8 cellular contexts compared by ENCODE assay signal in the genomic region with DNA sequence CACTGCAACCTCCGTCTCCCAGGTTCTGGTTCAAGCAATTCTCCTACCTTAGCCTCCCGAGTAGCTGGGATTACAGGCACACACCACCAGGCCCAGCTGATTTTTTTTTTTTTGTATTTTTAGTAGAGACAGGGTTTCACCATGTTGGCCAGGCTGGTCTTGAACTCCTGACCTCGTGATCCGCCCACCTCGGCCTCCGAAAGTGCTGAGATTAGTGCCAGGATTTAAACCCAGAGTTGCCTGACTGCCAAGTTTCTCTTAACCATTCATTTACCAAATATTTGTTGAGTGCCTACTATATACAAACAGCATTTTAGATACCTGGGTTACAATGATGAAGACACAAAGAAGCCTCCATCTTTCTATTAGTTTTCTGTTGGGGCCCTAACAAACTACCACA. TPM values are rescaled to one million over a fixed set of nuclear protein-coding genes. Genes with fewer than 3 reads are reported as not detected.
"Had no signal": no experiment of that assay in that cellular context is flagged by ENCODE, and none has a peak within 500 bp of the region (broad histone marks: within the 10 kb centered on the region; RNA-seq: fewer than 3 reads in every experiment).

No MANE protein-coding gene starts in this region.

RNA-seq across cellular contexts. Expression of a gene that starts 18.3 kb away (rescaled TPM):
- total RNA-seq: activated naive CD4-positive, alpha-beta T cell treated with anti-CD3 and anti-CD28 coated beads for 36 hours; activated naive CD4-positive, alpha-beta T cell treated with anti-CD3 and anti-CD28 coated beads, Interleukin-2, amount 50 U/mL, for 72 hours; activated naive CD8-positive, alpha-beta T cell treated with anti-CD3 and anti-CD28 coated beads for 36 hours; activated naive CD8-positive, alpha-beta T cell treated with anti-CD3 and anti-CD28 coated beads, Interleukin-2, amount 10 ng/mL, durations not matched to agents 7 days and 5 days; activated T-cell treated with anti-CD3 and anti-CD28 coated beads, Interleukin-2, amount 50 U/mL, for 72 hours; activated T-helper 1 cell treated with anti-CD3 and anti-CD28 coated beads, Interleukin-12 subunit alpha, Interleukin-12 subunit beta, Interleukin-2, Interleukin-4 antibody, amounts not matched to agents 30 ng/mL and 10 ng/mL and 1 ng/mL, durations not matched to agents 14 hours and 24 hours and 36 hours; activated T-helper 17 cell treated with anti-CD3 and anti-CD28 coated beads, Interleukin-2, amount 50 U/mL, for 72 hours; activated T-helper 2 cell treated with anti-CD3 and anti-CD28 coated beads, Interferon-gamma antibody, Interleukin-2, Interleukin-4, amounts not matched to agents 10 μg/mL and 5 μg/mL and 100 μg/mL, durations not matched to agents 14 hours and 24 hours and 36 hours had no signal
